Comparison of ENCODE assay signal across 23 cellular contexts in genomic region chr2:33121925-33122324, GRCh38.
A peak's percentile ranks its signal among the peaks of the same experiment; 100 is the strongest.
DNase-seq lines count a peak whose midpoint lies in the region; ATAC-seq, FAIRE-seq and TF ChIP-seq lines count a peak whose summit lies in the region.
"Had no signal": no experiment of that assay in that cellular context is flagged by ENCODE, and none has a peak within 500 bp of the region (broad histone marks: within the 10 kb centered on the region; RNA-seq: fewer than 3 reads in every experiment).

No MANE protein-coding gene starts in this region.

- no peaks in the 10 kb centered on the region for H3K27me3 Mint-ChIP-seq in WTC11 (ENCODE audit: low read depth)
- H3K27me3 Mint-ChIP-seq in naive thymus-derived CD4-positive, alpha-beta T cell: peaks cover 5 to 20% (median 16%) of the 10 kb centered on the region in 5 donors
- H3K27me3 Mint-ChIP-seq: CD4-positive, CD25-positive, alpha-beta regulatory T cell had no signal

- ATAC-seq in SK-N-SH treated with all-trans-retinoic acid at 6 μM for 48 hours: no peak
- no peak for ATAC-seq in WTC11
- no peak for ATAC-seq in thoracic aorta (ENCODE audit: insufficient number of reproducible peaks, low FRiP score, low read depth)
- ATAC-seq in naive thymus-derived CD4-positive, alpha-beta T cell: no peak
- ATAC-seq: CD8-positive, alpha-beta T cell had no signal

- no peaks in the 10 kb centered on the region; the same call in 1 of the 2 replicates for H3K4me1 Mint-ChIP-seq in WTC11
- H3K4me1 Mint-ChIP-seq in naive thymus-derived CD4-positive, alpha-beta T cell: no peaks in the 10 kb centered on the region
- H3K4me1 Mint-ChIP-seq: B cell; CD4-positive, CD25-positive, alpha-beta regulatory T cell had no signal

- H3K23ac ChIP-seq in H1 (ENCODE audit: insufficient read length): no peak overlapping the region

- no peaks in the 10 kb centered on the region for H3K27me3 ChIP-seq in SK-N-SH (ENCODE audit: insufficient read depth)
- H3K27me3 ChIP-seq in H1 (replicated peaks in 1 of 4; ENCODE audit: control insufficient read depth in 3 of 4, extremely low read depth in 1 of 4, insufficient read depth in 3 of 4, low read length in 3 of 4): no peaks in the 10 kb centered on the region
- no peaks in the 10 kb centered on the region for H3K27me3 ChIP-seq in thoracic aorta (replicated peaks; ENCODE audit: insufficient read depth)
- H3K27me3 ChIP-seq in naive thymus-derived CD4-positive, alpha-beta T cell (ENCODE audit: control insufficient read depth in 2 of 2, insufficient read depth in 2 of 2, low read length in 2 of 2): no peaks in the 10 kb centered on the region
- H3K27me3 ChIP-seq: BLaER1 had no signal

- no peaks in the 10 kb centered on the region for H3K23me2 ChIP-seq in H1 (ENCODE audit: low read depth, low read length)

- WGBS in SK-N-SH (ENCODE audit: low lambda C conversion rate): 71% methylated on average over 10 of the region's 10 CpGs
- WGBS in H1 (ENCODE audit: extremely low coverage in 1 of 2, insufficient coverage in 1 of 2, insufficient read length in 1 of 2, insufficient replicate concordance in 2 of 2, low coverage in 1 of 2, low lambda C conversion rate in 2 of 2, missing lambda C conversion rate in 1 of 2), 2 experiments: 92% methylated on average over 10 of the region's 10 CpGs; no CpG with 5 or more reads in 1 of the 2 experiments

- H3K4me2 ChIP-seq in SK-N-SH: no peak overlapping the region
- no peak overlapping the region for H3K4me2 ChIP-seq in H1 (ENCODE audit: insufficient read depth in 1 of 2, low read depth in 2 of 2, low read length in 2 of 2)
- H3K4me2 ChIP-seq: BLaER1 had no signal

- H3K27ac ChIP-seq in SK-N-SH (ENCODE audit: low read depth in 2 of 2, low read length in 1 of 2): no peak overlapping the region
- H3K27ac ChIP-seq in H1 (ENCODE audit: low read depth, low read length): no peak overlapping the region
- H3K27ac ChIP-seq in thoracic aorta: peak overlapping the region; percentile 3 to 42
- no peak overlapping the region for H3K27ac ChIP-seq in naive thymus-derived CD4-positive, alpha-beta T cell (ENCODE audit: low read depth, low read length)
- H3K27ac ChIP-seq: 22Rv1, BLaER1, C4-2B had no signal

- no peak overlapping the region for H2AFZ ChIP-seq in SK-N-SH (ENCODE audit: low read depth)
- no peak overlapping the region for H2AFZ ChIP-seq in H1 (ENCODE audit: low read length)

- TF ChIP-seq EP300 in SK-N-SH (IDR thresholded peaks at IDR 0.05; ENCODE audit: borderline replicate concordance in 1 of 2, low read depth in 1 of 2, low read length in 1 of 2): no peak
- no peak for TF ChIP-seq EP300 in H1 (IDR thresholded peaks at IDR 0.05; ENCODE audit: borderline replicate concordance in 1 of 2, low read depth in 2 of 2, low read length in 2 of 2)

- CTCF ChIA-PET in SK-N-SH (lab: Yijun Ruan, JAX): interaction anchor here (1.4 kb wide), 1 partner anchor 30 kb away, joined by 3 read pairs; no protein-coding TSS in a partner anchor
- CTCF ChIA-PET in WTC11 (lab: Charles Lee): no interaction called here
- CTCF ChIA-PET in H1 (lab: Charles Lee; ENCODE audit: partially characterized antibody): interaction anchor here (0.6 to 2.1 kb wide), 3 partner anchors 258 to 349 kb away, joined by 3 to 6 read pairs (median 3); no protein-coding TSS in a partner anchor
- CTCF ChIA-PET in naive thymus-derived CD4-positive, alpha-beta T cell (lab: Charles Lee): no interaction called here

- H2BK12ac ChIP-seq in H1 (ENCODE audit: low read depth, low read length): no peak overlapping the region

- H3K4me3 Mint-ChIP-seq in WTC11: no peak overlapping the region
- H3K4me3 Mint-ChIP-seq in naive thymus-derived CD4-positive, alpha-beta T cell: no peak overlapping the region
- H3K4me3 Mint-ChIP-seq: B cell; CD4-positive, CD25-positive, alpha-beta regulatory T cell; CD8-positive, alpha-beta T cell had no signal

- no peak overlapping the region for H3K4me3 ChIP-seq in SK-N-SH (ENCODE audit: low read depth in 2 of 2, low read length in 1 of 2)
- no peak overlapping the region for H3K4me3 ChIP-seq in H1 (ENCODE audit: extremely low read depth in 1 of 4, insufficient read depth in 2 of 4, low read depth in 3 of 4, low read length in 4 of 4)
- no peak overlapping the region for H3K4me3 ChIP-seq in thoracic aorta
- H3K4me3 ChIP-seq in naive thymus-derived CD4-positive, alpha-beta T cell (ENCODE audit: low read length): no peak overlapping the region
- H3K4me3 ChIP-seq: BLaER1 had no signal

- H3K18ac ChIP-seq in H1 (ENCODE audit: extremely low read depth, low read length): no peak overlapping the region

- FAIRE-seq in H1 (lab: Jason Lieb, UNC) (no peak), RCC 7860 (lab: Jason Lieb, UNC) (no peak)
- FAIRE-seq: A204.1, G401.6, GM12892 had no signal

- intact Hi-C loops in naive thymus-derived CD4-positive, alpha-beta T cell (cut with micrococcal nuclease): no loop called here

- TF ChIP-seq POLR2A in H1 (IDR thresholded peaks at IDR 0.05; ENCODE audit: control extremely low read depth in 1 of 2, low read depth in 2 of 2, low read length in 2 of 2) (no peak), erythroblast (IDR thresholded peaks at IDR 0.05; ENCODE audit: low read length) (no peak)

- no peak overlapping the region for H3K56ac ChIP-seq in H1 (replicated peaks; ENCODE audit: insufficient read length, low read depth, low read length)

- no peak overlapping the region for H4K5ac ChIP-seq in H1 (ENCODE audit: insufficient read length, low read depth, low read length)

- peaks cover 4% of the 10 kb centered on the region; the same call in 1 of the 2 replicates for H3K9me3 Mint-ChIP-seq in WTC11
- peaks cover 0 to 8% (median 0%) of the 10 kb centered on the region in 11 donors for H3K9me3 Mint-ChIP-seq in naive thymus-derived CD4-positive, alpha-beta T cell
- H3K9me3 Mint-ChIP-seq: CD8-positive, alpha-beta T cell had no signal

- no peak overlapping the region for H2AK5ac ChIP-seq in H1 (ENCODE audit: low read depth, low read length)

- POLR2A ChIA-PET in SK-N-SH (lab: Yijun Ruan, JAX) (no interaction called here), WTC11 (lab: Charles Lee) (no interaction called here), H1 (lab: Charles Lee; ENCODE audit: partially characterized antibody) (no interaction called here)
- POLR2A ChIA-PET in naive thymus-derived CD4-positive, alpha-beta T cell (lab: Charles Lee): no interaction called here

- H2BK120ac ChIP-seq in H1 (replicated peaks; ENCODE audit: low read depth, low read length): no peak overlapping the region

- TF ChIP-seq RAD21 in SK-N-SH (IDR thresholded peaks at IDR 0.05; ENCODE audit: low read length) (no peak), H1 (IDR thresholded peaks at IDR 0.05 in 1 of 2, conservative IDR thresholded peaks at IDR 0.05 in 1 of 2; ENCODE audit: low read depth in 2 of 2, low read length in 2 of 2) (no peak)

- no peaks in the 10 kb centered on the region for H3K36me3 Mint-ChIP-seq in WTC11
- no peaks in the 10 kb centered on the region for H3K36me3 Mint-ChIP-seq in naive thymus-derived CD4-positive, alpha-beta T cell
- H3K36me3 Mint-ChIP-seq: CD4-positive, CD25-positive, alpha-beta regulatory T cell; CD8-positive, alpha-beta T cell had no signal

- H4K91ac ChIP-seq in H1 (replicated peaks; ENCODE audit: insufficient read length, low read length): no peak overlapping the region

- TF ChIP-seq CTCF in SK-N-SH (IDR thresholded peaks at IDR 0.05) (no peak), WTC11 (IDR thresholded peaks at IDR 0.05) (no peak), H1 (IDR thresholded peaks at IDR 0.05; ENCODE audit: control extremely low read depth in 1 of 3, insufficient read depth in 1 of 3, low read depth in 1 of 3, low read length in 3 of 3) (no peak), thoracic aorta (IDR thresholded peaks at IDR 0.05) (no peak)

- H3K36me3 ChIP-seq in SK-N-SH (replicated peaks in 1 of 2; ENCODE audit: control insufficient read depth in 1 of 2, insufficient read depth in 2 of 2, low read length in 1 of 2): no peaks in the 10 kb centered on the region
- no peaks in the 10 kb centered on the region for H3K36me3 ChIP-seq in H1 (ENCODE audit: control insufficient read depth in 2 of 4, insufficient read depth in 4 of 4, low read length in 3 of 4)
- no peaks in the 10 kb centered on the region for H3K36me3 ChIP-seq in thoracic aorta
- no peaks in the 10 kb centered on the region for H3K36me3 ChIP-seq in naive thymus-derived CD4-positive, alpha-beta T cell (ENCODE audit: control insufficient read depth in 2 of 3, insufficient read depth in 3 of 3, low read length in 3 of 3)
- H3K36me3 ChIP-seq: BLaER1 had no signal

- H2BK15ac ChIP-seq in H1 (ENCODE audit: low read length): no peak overlapping the region

- no peak overlapping the region for H3K14ac ChIP-seq in H1 (ENCODE audit: insufficient read length)

- no peak overlapping the region for H3K27ac Mint-ChIP-seq in WTC11
- H3K27ac Mint-ChIP-seq in naive thymus-derived CD4-positive, alpha-beta T cell: no peak overlapping the region
- H3K27ac Mint-ChIP-seq: B cell; CD4-positive, CD25-positive, alpha-beta regulatory T cell; CD8-positive, alpha-beta T cell had no signal

- H3K9me3 ChIP-seq in SK-N-SH (no peaks in the 10 kb centered on the region), H1 (ENCODE audit: insufficient read depth in 2 of 2, low read depth in 1 of 2, low read length in 1 of 2) (no peaks in the 10 kb centered on the region), thoracic aorta (no peaks in the 10 kb centered on the region)
- H3K9me3 ChIP-seq in naive thymus-derived CD4-positive, alpha-beta T cell (ENCODE audit: control insufficient read depth in 2 of 3, low read length in 3 of 3): no peaks in the 10 kb centered on the region
- H3K9me3 ChIP-seq: BLaER1, Caco-2 had no signal

- no peak overlapping the region for H3K4ac ChIP-seq in H1 (replicated peaks; ENCODE audit: insufficient read length, low read depth, low read length)

- H4K20me1 ChIP-seq in SK-N-SH (ENCODE audit: insufficient read depth): no peaks in the 10 kb centered on the region
- H4K20me1 ChIP-seq in H1 (replicated peaks in 1 of 2; ENCODE audit: control insufficient read depth in 1 of 2, insufficient read depth in 2 of 2, low read length in 2 of 2): no peaks in the 10 kb centered on the region
- H4K20me1 ChIP-seq: BLaER1 had no signal

- H2BK5ac ChIP-seq in H1 (ENCODE audit: low read depth, low read length): no peak overlapping the region

- no peaks in the 10 kb centered on the region for H3K79me2 ChIP-seq in SK-N-SH (ENCODE audit: insufficient read depth)
- no peaks in the 10 kb centered on the region for H3K79me2 ChIP-seq in H1 (ENCODE audit: control insufficient read depth in 1 of 2, insufficient read depth in 2 of 2, low read length in 2 of 2)

- no peaks in the 10 kb centered on the region for H3K79me1 ChIP-seq in H1 (ENCODE audit: low read depth, low read length)

- DNase-seq in SK-N-SH (no peak), WTC11 (ENCODE audit: low spot score) (no peak), H1 (ENCODE audit: low read depth in 1 of 2, low spot score in 2 of 2) (no peak), thoracic aorta (ENCODE audit: low spot score) (no peak), erythroblast (lab: John Stamatoyannopoulos, UW) (no peak), RCC 7860 (ENCODE audit: low spot score) (no peak)
- no peak for DNase-seq in naive thymus-derived CD4-positive, alpha-beta T cell
- DNase-seq: Caco-2; CD4-positive, CD25-positive, alpha-beta regulatory T cell; CD8-positive, alpha-beta T cell; DMS153; DND-41; GOT3; H7; HCEC 1CT had no signal

- H3K4me1 ChIP-seq in SK-N-SH (ENCODE audit: control insufficient read depth in 1 of 2, insufficient read depth in 2 of 2, low read depth in 1 of 2, low read length in 1 of 2) (peaks cover 0 to 6% of the 10 kb centered on the region in 2 experiments; a peak in 1 of 4 replicates), H1 (replicated peaks in 1 of 4; ENCODE audit: control insufficient read depth in 3 of 4, insufficient read depth in 4 of 4, low read length in 3 of 4) (no peaks in the 10 kb centered on the region), thoracic aorta (ENCODE audit: control insufficient read depth in 1 of 2, low read depth in 2 of 2) (peaks cover 2 to 36% of the 10 kb centered on the region in 2 donors)
- H3K4me1 ChIP-seq in naive thymus-derived CD4-positive, alpha-beta T cell (ENCODE audit: control insufficient read depth in 2 of 2, insufficient read depth in 2 of 2, low read length in 2 of 2): no peaks in the 10 kb centered on the region
- H3K4me1 ChIP-seq: BLaER1 had no signal

- H4K8ac ChIP-seq in H1 (ENCODE audit: extremely low read depth, insufficient read depth, low read length): no peak overlapping the region

- no peak overlapping the region for H2BK20ac ChIP-seq in H1 (ENCODE audit: low read length)

- no peaks in the 10 kb centered on the region for H3K9me2 ChIP-seq in SK-N-SH

- H3F3A ChIP-seq in SK-N-SH (replicated peaks; ENCODE audit: insufficient read depth): peaks cover 6% of the 10 kb centered on the region

- no peak overlapping the region for H3K9ac ChIP-seq in SK-N-SH
- H3K9ac ChIP-seq in H1 (replicated peaks in 1 of 4; ENCODE audit: extremely low read depth in 1 of 4, low read depth in 3 of 4, low read length in 3 of 4): no peak overlapping the region
- H3K9ac ChIP-seq: BLaER1 had no signal

Comparison
In these comparisons a context has a peak if more than half of its experiments do, and no peak if none do; other contexts are left out.
1. H3K27ac ChIP-seq: peak in thoracic aorta (2 of 2); none in SK-N-SH (0 of 2), H1 (single experiment) and naive thymus-derived CD4-positive, alpha-beta T cell (single experiment).
2. CTCF ChIA-PET loops: an anchor here in SK-N-SH (1.4 kb wide) and H1 (0.6 to 2.1 kb wide); none called in WTC11 and naive thymus-derived CD4-positive, alpha-beta T cell.